Comparison of ENCODE assay signal across 16 cellular contexts in the genomic region with DNA sequence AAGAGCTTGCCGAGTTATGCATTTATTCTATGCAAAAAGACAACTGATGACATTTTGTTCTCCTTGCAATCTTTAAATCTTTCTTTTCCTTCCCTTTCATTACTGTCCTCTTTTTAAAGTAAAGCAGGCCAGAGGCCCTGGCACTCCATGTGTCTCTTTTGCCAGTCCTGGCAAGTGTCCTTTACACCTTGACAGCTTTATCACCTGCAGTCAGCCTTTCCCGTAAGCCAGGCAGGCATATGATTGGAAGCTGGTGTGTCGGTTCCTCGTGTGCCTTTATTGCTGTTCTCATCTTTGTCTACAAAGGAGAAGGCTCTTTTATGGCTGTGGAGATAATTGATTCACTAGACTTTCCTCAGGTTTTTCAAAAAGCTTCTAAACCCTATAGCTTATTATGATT.
A peak's percentile ranks its signal among the peaks of the same experiment; 100 is the strongest.
DNase-seq lines count a peak whose midpoint lies in the region; ATAC-seq and TF ChIP-seq lines count a peak whose summit lies in the region.
"Had no signal": no experiment of that assay in that cellular context is flagged by ENCODE, and none has a peak within 500 bp of the region (broad histone marks: within the 10 kb centered on the region; RNA-seq: fewer than 3 reads in every experiment).

No MANE protein-coding gene starts in this region.

- intact Hi-C loops in Right ventricle myocardium superior (cut with DNase I) (loop anchor here (10.0 kb wide), 1 partner anchor 275 kb away; a partner anchor contains a TSS), left ventricle myocardium inferior (cut with micrococcal nuclease) (no loop called here), prostate gland (cut with DNase I) (loop anchor here (10.0 kb wide), 1 partner anchor 1615 kb away; no protein-coding TSS in a partner anchor)

- peak; percentile 57 for ATAC-seq in Right ventricle myocardium superior (ENCODE audit: poor library complexity)
- no peak for ATAC-seq in GM23338
- no peak for ATAC-seq in naive thymus-derived CD8-positive, alpha-beta T cell
- no peak for ATAC-seq in HG03097 (IDR thresholded peaks at IDR 0.05; ENCODE audit: low FRiP score, unreplicated experiment)
- ATAC-seq: CD8-positive, alpha-beta T cell; GM12878 had no signal

- H3K36me3 Mint-ChIP-seq in GM23338 (ENCODE audit: low read depth) = no peaks in the 10 kb centered on the region
- H3K36me3 Mint-ChIP-seq in naive thymus-derived CD8-positive, alpha-beta T cell = no peaks in the 10 kb centered on the region
- H3K36me3 Mint-ChIP-seq: CD8-positive, alpha-beta T cell had no signal

- H3K27ac ChIP-seq in left ventricle myocardium inferior (replicated peaks) (no peak overlapping the region), GM23338 (ENCODE audit: low read depth) (no peak overlapping the region), hepatocyte (no peak overlapping the region), prostate gland (no peak overlapping the region)
- H3K27ac ChIP-seq: BLaER1 treated with 17β-estradiol and CSF1 and Interleukin-3, amounts not matched to agents 10 nM and 100 nM had no signal

- H3F3A ChIP-seq in GM23338 (replicated peaks; ENCODE audit: low read depth) = no peaks in the 10 kb centered on the region

- no peak overlapping the region for H3K4me2 ChIP-seq in GM23338
- H3K4me2 ChIP-seq in hepatocyte = no peak overlapping the region
- H3K4me2 ChIP-seq: BLaER1 treated with 17β-estradiol and CSF1 and Interleukin-3, amounts not matched to agents 10 nM and 100 nM had no signal

- no peak overlapping the region for H3K4me3 Mint-ChIP-seq in GM23338
- H3K4me3 Mint-ChIP-seq in naive thymus-derived CD8-positive, alpha-beta T cell = no peak overlapping the region
- H3K4me3 Mint-ChIP-seq: B cell; CD8-positive, alpha-beta T cell; H9 had no signal

- TF ChIP-seq CTCF in left ventricle myocardium inferior (IDR thresholded peaks at IDR 0.05; ENCODE audit: borderline replicate concordance) (no peak), GM23338 (conservative IDR thresholded peaks at IDR 0.05; ENCODE audit: low read depth in 2 of 2) (no peak), hepatocyte (IDR thresholded peaks at IDR 0.05; ENCODE audit: poor library complexity) (no peak), prostate gland (IDR thresholded peaks at IDR 0.05) (no peak)

- no peaks in the 10 kb centered on the region for H3K27me3 Mint-ChIP-seq in GM23338 (ENCODE audit: insufficient read depth, low read depth, poor library complexity)
- H3K27me3 Mint-ChIP-seq in naive thymus-derived CD8-positive, alpha-beta T cell = peaks cover 6 to 39% (median 14%) of the 10 kb centered on the region in 5 donors

- H3K9me2 ChIP-seq in GM23338 (ENCODE audit: insufficient read depth) (no peaks in the 10 kb centered on the region), hepatocyte (replicated peaks; ENCODE audit: insufficient read depth) (no peaks in the 10 kb centered on the region)

- no peak overlapping the region for H3K4me3 ChIP-seq in left ventricle myocardium inferior
- no peak overlapping the region for H3K4me3 ChIP-seq in GM23338
- H3K4me3 ChIP-seq in hepatocyte = no peak overlapping the region
- H3K4me3 ChIP-seq in prostate gland = no peak overlapping the region
- H3K4me3 ChIP-seq: BLaER1 treated with 17β-estradiol and CSF1 and Interleukin-3, amounts not matched to agents 10 nM and 100 nM; GM12878 had no signal

- H4K20me1 ChIP-seq in GM23338 (replicated peaks; ENCODE audit: insufficient read depth) = no peaks in the 10 kb centered on the region
- H4K20me1 ChIP-seq in hepatocyte (ENCODE audit: insufficient read depth, poor library complexity, severe bottlenecking) = no peaks in the 10 kb centered on the region
- H4K20me1 ChIP-seq: BLaER1 treated with 17β-estradiol and CSF1 and Interleukin-3, amounts not matched to agents 10 nM and 100 nM had no signal

- POLR2A ChIA-PET in naive thymus-derived CD8-positive, alpha-beta T cell (lab: Charles Lee) = no interaction called here

- H3K36me3 ChIP-seq in left ventricle myocardium inferior = no peaks in the 10 kb centered on the region
- H3K36me3 ChIP-seq in GM23338 (ENCODE audit: insufficient read depth) = no peaks in the 10 kb centered on the region
- no peaks in the 10 kb centered on the region for H3K36me3 ChIP-seq in hepatocyte (replicated peaks; ENCODE audit: insufficient read depth, low read depth)
- H3K36me3 ChIP-seq in prostate gland = no peaks in the 10 kb centered on the region
- H3K36me3 ChIP-seq: BLaER1 treated with 17β-estradiol and CSF1 and Interleukin-3, amounts not matched to agents 10 nM and 100 nM had no signal

- no peak for TF ChIP-seq POLR2A in prostate gland (IDR thresholded peaks at IDR 0.05)

- WGBS in hepatocyte (ENCODE audit: low lambda C conversion rate, missing lambda C conversion rate) = 28% methylated on average over 4 of the region's 4 CpGs
- 15% methylated on average over 4 of the region's 4 CpGs for WGBS in prostate gland

- DNase-seq in Right ventricle myocardium superior = no peak
- DNase-seq in left ventricle myocardium inferior = no peak
- no peak for DNase-seq in GM23338 (ENCODE audit: low spot score)
- peak; percentile 18 for DNase-seq in hepatocyte (ENCODE audit: low spot score)
- DNase-seq in prostate gland (ENCODE audit: low spot score) = peak; percentile 53
- no peak for DNase-seq in NCI-H524 (lab: John Stamatoyannopoulos, UW)
- DNase-seq in naive thymus-derived CD8-positive, alpha-beta T cell = no peak
- DNase-seq: Calu3; CD8-positive, alpha-beta T cell; DMS79 treated with DMSO at 0.1 percent for 48 hours; H9; IMR-90 had no signal

- H3K4me1 ChIP-seq in left ventricle myocardium inferior (peaks cover 6% of the 10 kb centered on the region), GM23338 (ENCODE audit: insufficient read depth) (no peaks in the 10 kb centered on the region), hepatocyte (ENCODE audit: insufficient read depth) (no peaks in the 10 kb centered on the region), prostate gland (replicated peaks) (no peaks in the 10 kb centered on the region)
- H3K4me1 ChIP-seq: BLaER1 treated with 17β-estradiol and CSF1 and Interleukin-3, amounts not matched to agents 10 nM and 100 nM had no signal

- no peaks in the 10 kb centered on the region for H3K79me2 ChIP-seq in GM23338 (replicated peaks; ENCODE audit: insufficient read depth)
- H3K79me2 ChIP-seq in hepatocyte = no peaks in the 10 kb centered on the region

- no peaks in the 10 kb centered on the region for H3K9me3 Mint-ChIP-seq in GM23338
- H3K9me3 Mint-ChIP-seq in naive thymus-derived CD8-positive, alpha-beta T cell = peaks cover 0 to 5% (median 0%) of the 10 kb centered on the region in 9 donors
- H3K9me3 Mint-ChIP-seq: CD8-positive, alpha-beta T cell; H9 had no signal

- H3K4me1 Mint-ChIP-seq in GM23338 = peaks cover 5% of the 10 kb centered on the region; the same call in 2 of the 3 replicates
- no peaks in the 10 kb centered on the region for H3K4me1 Mint-ChIP-seq in naive thymus-derived CD8-positive, alpha-beta T cell
- H3K4me1 Mint-ChIP-seq: B cell had no signal

- H3K27me3 ChIP-seq in left ventricle myocardium inferior (ENCODE audit: low read depth) = peaks cover 17% of the 10 kb centered on the region
- no peaks in the 10 kb centered on the region for H3K27me3 ChIP-seq in GM23338 (ENCODE audit: insufficient read depth)
- H3K27me3 ChIP-seq in hepatocyte = no peaks in the 10 kb centered on the region
- H3K27me3 ChIP-seq in prostate gland (replicated peaks; ENCODE audit: insufficient read depth) = peaks cover 6% of the 10 kb centered on the region
- H3K27me3 ChIP-seq: BLaER1 treated with 17β-estradiol and CSF1 and Interleukin-3, amounts not matched to agents 10 nM and 100 nM had no signal

- H2AFZ ChIP-seq in GM23338 = peak overlapping the region; percentile 9; the same call in 1 of the 2 replicates
- H2AFZ ChIP-seq in hepatocyte = no peak overlapping the region

- H3K27ac Mint-ChIP-seq in GM23338 = no peak overlapping the region
- peak overlapping the region in 1 of 10 donors; percentile 37 for H3K27ac Mint-ChIP-seq in naive thymus-derived CD8-positive, alpha-beta T cell
- H3K27ac Mint-ChIP-seq: B cell; CD8-positive, alpha-beta T cell had no signal

- no peaks in the 10 kb centered on the region for H3K9me3 ChIP-seq in left ventricle myocardium inferior (replicated peaks)
- no peaks in the 10 kb centered on the region for H3K9me3 ChIP-seq in hepatocyte (ENCODE audit: low read depth)
- no peaks in the 10 kb centered on the region for H3K9me3 ChIP-seq in prostate gland
- H3K9me3 ChIP-seq: BLaER1 treated with 17β-estradiol and CSF1 and Interleukin-3, amounts not matched to agents 10 nM and 100 nM had no signal

TF ChIP-seq in GM23338, 12 proteins besides CTCF, POLR2A, EP300 and RAD21 (continues in another document):
- TF ChIP-seq JUNB (IDR thresholded peaks at IDR 0.05; ENCODE audit: unreplicated experiment) = no peak
- TF ChIP-seq ZNF114 (CRISPR knock-in tag; IDR thresholded peaks at IDR 0.05) = no peak
- TF ChIP-seq EZH2phosphoT487 (IDR thresholded peaks at IDR 0.05; ENCODE audit: unreplicated experiment) = no peak
- TF ChIP-seq NANOG (IDR thresholded peaks at IDR 0.05; ENCODE audit: borderline replicate concordance) = no peak
- no peak for TF ChIP-seq CREB1 (CRISPR knock-in tag; IDR thresholded peaks at IDR 0.05; ENCODE audit: low read depth)
- no peak for TF ChIP-seq STAT1 (IDR thresholded peaks at IDR 0.05; ENCODE audit: unreplicated experiment)
- TF ChIP-seq, protein P1, sequence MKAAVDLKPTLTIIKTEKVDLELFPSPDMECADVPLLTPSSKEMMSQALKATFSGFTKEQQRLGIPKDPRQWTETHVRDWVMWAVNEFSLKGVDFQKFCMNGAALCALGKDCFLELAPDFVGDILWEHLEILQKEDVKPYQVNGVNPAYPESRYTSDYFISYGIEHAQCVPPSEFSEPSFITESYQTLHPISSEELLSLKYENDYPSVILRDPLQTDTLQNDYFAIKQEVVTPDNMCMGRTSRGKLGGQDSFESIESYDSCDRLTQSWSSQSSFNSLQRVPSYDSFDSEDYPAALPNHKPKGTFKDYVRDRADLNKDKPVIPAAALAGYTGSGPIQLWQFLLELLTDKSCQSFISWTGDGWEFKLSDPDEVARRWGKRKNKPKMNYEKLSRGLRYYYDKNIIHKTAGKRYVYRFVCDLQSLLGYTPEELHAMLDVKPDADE (IDR thresholded peaks at IDR 0.05) = no peak
- TF ChIP-seq ZNF331 (CRISPR knock-in tag; IDR thresholded peaks at IDR 0.05; ENCODE audit: low read depth) = no peak
- no peak for TF ChIP-seq EZH2 (IDR thresholded peaks at IDR 0.05; ENCODE audit: low read depth, unreplicated experiment)
- no peak for TF ChIP-seq POLR2AphosphoS5 (IDR thresholded peaks at IDR 0.05; ENCODE audit: low read depth)

Comparison
In these comparisons a context has a peak if more than half of its experiments do, and no peak if none do; other contexts are left out.
1. DNase-seq: peak in hepatocyte (single experiment) and prostate gland (single experiment); none in Right ventricle myocardium superior (single experiment), left ventricle myocardium inferior (single experiment), GM23338 (single experiment), NCI-H524 (0 of 2) and naive thymus-derived CD8-positive, alpha-beta T cell (0 of 10).